1 cellular context compared by ENCODE assay signal in the genomic region with DNA sequence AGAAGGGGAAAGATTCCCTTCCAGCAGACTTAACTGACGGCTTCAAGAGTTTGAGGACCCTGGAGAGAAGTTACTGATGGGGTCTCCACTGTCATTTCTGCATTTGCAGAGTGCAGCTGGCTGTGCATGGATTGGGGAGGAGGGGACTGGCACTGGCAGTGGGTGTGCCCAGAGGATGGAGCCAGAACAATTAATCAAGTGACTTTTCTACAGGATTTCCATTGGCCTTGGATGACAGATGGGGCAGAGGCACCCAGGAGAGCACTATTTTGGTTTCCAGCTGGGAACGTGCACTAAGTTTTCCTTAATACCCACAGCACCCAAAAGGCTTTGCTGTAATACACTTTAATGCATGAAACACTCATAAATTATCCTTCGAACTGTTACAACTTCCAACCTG.
TF ChIP-seq lines count a peak whose summit lies in the region.

No MANE protein-coding gene starts in this region.

TF ChIP-seq in WTC11, 78 proteins besides CTCF, POLR2A, EP300 and RAD21 (continued from another document):
- TF ChIP-seq, protein P1, sequence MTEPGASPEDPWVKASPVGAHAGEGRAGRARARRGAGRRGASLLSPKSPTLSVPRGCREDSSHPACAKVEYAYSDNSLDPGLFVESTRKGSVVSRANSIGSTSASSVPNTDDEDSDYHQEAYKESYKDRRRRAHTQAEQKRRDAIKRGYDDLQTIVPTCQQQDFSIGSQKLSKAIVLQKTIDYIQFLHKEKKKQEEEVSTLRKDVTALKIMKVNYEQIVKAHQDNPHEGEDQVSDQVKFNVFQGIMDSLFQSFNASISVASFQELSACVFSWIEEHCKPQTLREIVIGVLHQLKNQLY (CRISPR knock-in tag; IDR thresholded peaks at IDR 0.05), result no peak
- TF ChIP-seq NR2C2 (CRISPR knock-in tag; IDR thresholded peaks at IDR 0.05) (no peak), ETV6 (CRISPR knock-in tag; IDR thresholded peaks at IDR 0.05) (no peak)
